17 cellular contexts compared by ENCODE assay signal in genomic region chr2:8597094-8597493, GRCh38.
A peak's percentile ranks its signal among the peaks of the same experiment; 100 is the strongest.
DNase-seq lines count a peak whose midpoint lies in the region; ATAC-seq and TF ChIP-seq lines count a peak whose summit lies in the region.
"Had no signal": no experiment of that assay in that cellular context is flagged by ENCODE, and none has a peak within 500 bp of the region (broad histone marks: within the 10 kb centered on the region; RNA-seq: fewer than 3 reads in every experiment).

No MANE protein-coding gene starts in this region.

- peak overlapping the region; percentile 23 for H3K23ac ChIP-seq in neuronal stem cell (ENCODE audit: low read depth, low read length, poor library complexity)

- H3K36me3 ChIP-seq in Caco-2 (ENCODE audit: control insufficient read depth, insufficient read depth, low read length): no peaks in the 10 kb centered on the region
- no peaks in the 10 kb centered on the region for H3K36me3 ChIP-seq in HEK293 (ENCODE audit: control insufficient read depth in 2 of 2, insufficient read depth in 1 of 2, low read length in 2 of 2)
- H3K36me3 ChIP-seq in neuronal stem cell (replicated peaks in 1 of 2; ENCODE audit: control insufficient read depth in 2 of 2, insufficient read depth in 2 of 2, low read length in 2 of 2): no peaks in the 10 kb centered on the region
- H3K36me3 ChIP-seq: MG63, SJCRH30 had no signal

- H3K27ac ChIP-seq in HEK293 (ENCODE audit: extremely low read depth, low read depth, low read length): no peak overlapping the region
- H3K27ac ChIP-seq in neuronal stem cell (replicated peaks; ENCODE audit: low read length): no peak overlapping the region
- H3K27ac ChIP-seq: PC-9, SJCRH30 had no signal

- peak overlapping the region; percentile 97 for H3K14ac ChIP-seq in neuronal stem cell (ENCODE audit: low read length)

- H3K27ac Mint-ChIP-seq in Caco-2 (ENCODE audit: unreplicated experiment): peak overlapping the region; percentile 61
- H3K27ac Mint-ChIP-seq in dendritic cell treated with granulocyte-macrophage colony-stimulating factor and Interleukin-4, amounts not matched to agents 40 ng/mL and 50 ng/mL, for 4 days: peak overlapping the region; percentile 38

- no peak overlapping the region for H3K4me2 ChIP-seq in neuronal stem cell (ENCODE audit: insufficient read depth, low read length, poor library complexity, severe bottlenecking)
- H3K4me2 ChIP-seq: PC-9 had no signal

- no TSS peak for BruUV-seq in Caco-2 (replicated peaks; lab: Mats Ljungman, UMichigan)

- TF ChIP-seq CTCF in Caco-2 (IDR thresholded peaks at IDR 0.05; ENCODE audit: insufficient read depth in 1 of 2, low read depth in 1 of 2, low read length in 1 of 2, severe bottlenecking in 1 of 2, unreplicated experiment in 1 of 2) (no peak), HEK293 (tag by site-specific recombination; IDR thresholded peaks at IDR 0.05) (no peak)

- H2AK5ac ChIP-seq in neuronal stem cell (ENCODE audit: low read depth, low read length): peak overlapping the region; percentile 2

- no peak for DNase-seq in Caco-2
- DNase-seq in neuronal stem cell (ENCODE audit: low spot score): no peak
- DNase-seq in GDM1 (lab: John Stamatoyannopoulos, UW): no peak
- no peak for DNase-seq in left ventricle myocardium superior
- DNase-seq in activated effector memory CD4-positive, alpha-beta T cell treated with anti-CD3 and anti-CD28 coated beads, Interleukin-2, amount 50 U/mL, for 16 hours: no peak
- DNase-seq: CD4-positive, CD25-positive, alpha-beta regulatory T cell; COR-L47; Kasumi-1; MG63; NCI-H1048; NCI-H1436 treated with DMSO at 0.1 percent for 48 hours; NCI-H2029; NCI-H526; PC-9; SJCRH30 had no signal

- H4K8ac ChIP-seq in neuronal stem cell (ENCODE audit: low read depth, low read length): no peak overlapping the region

- H2BK120ac ChIP-seq in neuronal stem cell (ENCODE audit: low read depth, low read length): no peak overlapping the region

- CTCF ChIA-PET in Caco-2 (lab: Charles Lee): no interaction called here
- CTCF ChIA-PET in HEK293 (lab: Yijun Ruan, JAX): no interaction called here

- H3K27me3 ChIP-seq in Caco-2 (replicated peaks; ENCODE audit: control insufficient read depth, insufficient read depth, low read length) (no peaks in the 10 kb centered on the region), neuronal stem cell (ENCODE audit: control insufficient read depth in 3 of 3, insufficient read depth in 3 of 3, low read depth in 1 of 3, low read length in 3 of 3) (peaks cover 0 to 2% (median 0%) of the 10 kb centered on the region in 3 experiments)
- H3K27me3 ChIP-seq: MG63, SJCRH30 had no signal

- no peak overlapping the region for H3K4me3 Mint-ChIP-seq in Caco-2 (ENCODE audit: unreplicated experiment)
- H3K4me3 Mint-ChIP-seq in dendritic cell treated with granulocyte-macrophage colony-stimulating factor and Interleukin-4, amounts not matched to agents 40 ng/mL and 50 ng/mL, for 4 days: no peak overlapping the region
- H3K4me3 Mint-ChIP-seq: CD4-positive, CD25-positive, alpha-beta regulatory T cell had no signal

- intact Hi-C loops in Caco-2 (cut with micrococcal nuclease; ENCODE audit: unreplicated experiment) (no loop called here), left ventricle myocardium superior (cut with micrococcal nuclease) (no loop called here)
- intact Hi-C loops in dendritic cell treated with granulocyte-macrophage colony-stimulating factor and Interleukin-4, amounts not matched to agents 40 ng/mL and 50 ng/mL, for 4 days (cut with micrococcal nuclease): no loop called here

- peaks cover 9% of the 10 kb centered on the region for H3K9me3 Mint-ChIP-seq in Caco-2 (ENCODE audit: unreplicated experiment)
- H3K9me3 Mint-ChIP-seq in dendritic cell treated with granulocyte-macrophage colony-stimulating factor and Interleukin-4, amounts not matched to agents 40 ng/mL and 50 ng/mL, for 4 days: no peaks in the 10 kb centered on the region
- H3K9me3 Mint-ChIP-seq: CD4-positive, CD25-positive, alpha-beta regulatory T cell had no signal

- H3K9me3 ChIP-seq in Caco-2: no peaks in the 10 kb centered on the region
- no peaks in the 10 kb centered on the region for H3K9me3 ChIP-seq in HEK293 (ENCODE audit: control insufficient read depth, insufficient read depth, low read depth, low read length)
- H3K9me3 ChIP-seq in neuronal stem cell (replicated peaks in 1 of 2; ENCODE audit: control insufficient read depth in 2 of 2, insufficient read depth in 1 of 2, low read depth in 1 of 2, low read length in 2 of 2): peaks cover 0 to 4% of the 10 kb centered on the region in 2 donors
- H3K9me3 ChIP-seq: MG63, SJCRH30 had no signal

- H2AFZ ChIP-seq in neuronal stem cell (ENCODE audit: low read length): no peak overlapping the region
- H2AFZ ChIP-seq: PC-9 had no signal

- H3K18ac ChIP-seq in neuronal stem cell (ENCODE audit: low read length): peak overlapping the region; percentile 84

- no peak overlapping the region for H2BK12ac ChIP-seq in neuronal stem cell (ENCODE audit: low read length)

- POLR2A ChIA-PET in Caco-2 (lab: Charles Lee): no interaction called here
- POLR2A ChIA-PET in HEK293 (lab: Yijun Ruan, JAX): no interaction called here

- H3K27me3 Mint-ChIP-seq in Caco-2 (ENCODE audit: insufficient read depth, unreplicated experiment): no peaks in the 10 kb centered on the region
- peaks cover 4% of the 10 kb centered on the region for H3K27me3 Mint-ChIP-seq in dendritic cell treated with granulocyte-macrophage colony-stimulating factor and Interleukin-4, amounts not matched to agents 40 ng/mL and 50 ng/mL, for 4 days

- peak overlapping the region; percentile 75 for H4K91ac ChIP-seq in neuronal stem cell (ENCODE audit: low read depth, low read length, poor library complexity)

- H3K4me1 ChIP-seq in Caco-2 (peaks cover 44% of the 10 kb centered on the region), HEK293 (ENCODE audit: control insufficient read depth, insufficient read depth, low read length) (no peaks in the 10 kb centered on the region), neuronal stem cell (ENCODE audit: control insufficient read depth in 2 of 2, insufficient read depth in 1 of 2, low read depth in 1 of 2, low read length in 2 of 2) (peaks cover 0 to 7% of the 10 kb centered on the region in 2 donors)
- H3K4me1 ChIP-seq: SJCRH30 had no signal

- peaks cover 4% of the 10 kb centered on the region for H3K36me3 Mint-ChIP-seq in Caco-2 (ENCODE audit: insufficient read depth, unreplicated experiment)
- no peaks in the 10 kb centered on the region for H3K36me3 Mint-ChIP-seq in dendritic cell treated with granulocyte-macrophage colony-stimulating factor and Interleukin-4, amounts not matched to agents 40 ng/mL and 50 ng/mL, for 4 days (ENCODE audit: low read depth)
- H3K36me3 Mint-ChIP-seq: CD4-positive, CD25-positive, alpha-beta regulatory T cell had no signal

- no peak for ATAC-seq in left ventricle myocardium superior

- no peak overlapping the region for H3K4ac ChIP-seq in neuronal stem cell (ENCODE audit: low read length)

- H3K79me1 ChIP-seq in neuronal stem cell (ENCODE audit: low read depth, low read length): peaks cover 2% of the 10 kb centered on the region

- H2BK15ac ChIP-seq in neuronal stem cell (ENCODE audit: low read length): no peak overlapping the region

- H3K4me1 Mint-ChIP-seq in Caco-2 (ENCODE audit: low read depth, unreplicated experiment): peaks cover 56% of the 10 kb centered on the region
- H3K4me1 Mint-ChIP-seq in dendritic cell treated with granulocyte-macrophage colony-stimulating factor and Interleukin-4, amounts not matched to agents 40 ng/mL and 50 ng/mL, for 4 days (ENCODE audit: low read depth): peaks cover 48% of the 10 kb centered on the region
- H3K4me1 Mint-ChIP-seq: CD4-positive, CD25-positive, alpha-beta regulatory T cell had no signal

- H3K9ac ChIP-seq in neuronal stem cell (ENCODE audit: low read depth, low read length, poor library complexity): peak overlapping the region; percentile 1

- no peak overlapping the region for H2BK5ac ChIP-seq in neuronal stem cell (ENCODE audit: low read length)

- no peak overlapping the region for H3K4me3 ChIP-seq in Caco-2 (ENCODE audit: low read depth, low read length)
- no peak overlapping the region for H3K4me3 ChIP-seq in HEK293 (ENCODE audit: low read depth, low read length)
- H3K4me3 ChIP-seq in neuronal stem cell (ENCODE audit: low read length in 2 of 2): peak overlapping the region in 1 of 2 donors; percentile 46
- H3K4me3 ChIP-seq: MG63, PC-9, SJCRH30 had no signal

TF ChIP-seq in HEK293, 187 proteins besides CTCF, POLR2A, EP300 and RAD21:
- TF ChIP-seq ZNF133 (tag by site-specific recombination; IDR thresholded peaks at IDR 0.05) (no peak), ZNF768 (tag by site-specific recombination; IDR thresholded peaks at IDR 0.05) (no peak), ZSCAN4 (tag by site-specific recombination; IDR thresholded peaks at IDR 0.05) (peak; percentile 32; the same call in 1 of the 2 replicates), EGR2 (tag by site-specific recombination; IDR thresholded peaks at IDR 0.05; ENCODE audit: low read depth) (peak; percentile 84), ZNF488 (tag by site-specific recombination; IDR thresholded peaks at IDR 0.05) (peak; percentile 17; the same call in 1 of the 2 replicates), ZFHX2 (tag by site-specific recombination; conservative IDR thresholded peaks at IDR 0.05) (peak; percentile 77)
